Comparison of ENCODE assay signal across 23 cellular contexts in genomic region chr16:86428729-86429472, GRCh38.
DNase-seq lines count a peak whose midpoint lies in the region; ATAC-seq, FAIRE-seq and TF ChIP-seq lines count a peak whose summit lies in the region.
"Had no signal": no experiment of that assay in that cellular context is flagged by ENCODE, and none has a peak within 500 bp of the region (broad histone marks: within the 10 kb centered on the region; RNA-seq: fewer than 3 reads in every experiment).

No MANE protein-coding gene starts in this region.

- no peak overlapping the region for H4K5ac ChIP-seq in IMR-90 (ENCODE audit: low read depth, low read length)
- H4K5ac ChIP-seq in H1 (ENCODE audit: insufficient read length, low read depth, low read length) = no peak overlapping the region

- ATAC-seq in IMR-90 (ENCODE audit: low read depth) = no peak
- ATAC-seq: activated T-cell treated with anti-CD3 and anti-CD28 coated beads, Interleukin-2, amount 50 U/mL, for 4 hours; left colon; naive thymus-derived CD4-positive, alpha-beta T cell had no signal

- H2AK9ac ChIP-seq in IMR-90 (replicated peaks; ENCODE audit: low read depth, low read length, poor library complexity) = no peak overlapping the region

- CTCF ChIA-PET in IMR-90 (lab: Yijun Ruan, JAX) (no interaction called here), H1 (lab: Charles Lee; ENCODE audit: partially characterized antibody) (interaction anchor here (1.0 to 1.3 kb wide), 4 partner anchors 15 to 609 kb away, joined by 3 to 4 read pairs (median 3); no protein-coding TSS in a partner anchor)

- dilution Hi-C loops in IMR-90 (cut with HindIII; ENCODE audit: low sequenced_read_pairs, unreplicated experiment) = no loop called here

- TF ChIP-seq CTCF in IMR-90 (conservative IDR thresholded peaks at IDR 0.05; ENCODE audit: low read depth, low read length) = no peak
- no peak for TF ChIP-seq CTCF in H1 (IDR thresholded peaks at IDR 0.05; ENCODE audit: control extremely low read depth in 1 of 3, insufficient read depth in 1 of 3, low read depth in 1 of 3, low read length in 3 of 3)
- no peak for TF ChIP-seq CTCF in suprapubic skin (IDR thresholded peaks at IDR 0.05)

- no TSS peak for BruUV-seq in IMR-90 (replicated peaks; lab: Mats Ljungman, UMichigan)

- H3K36me3 ChIP-seq in IMR-90 (ENCODE audit: control insufficient read depth, insufficient read depth, low read length) (no peaks in the 10 kb centered on the region), H1 (ENCODE audit: control insufficient read depth in 2 of 4, insufficient read depth in 4 of 4, low read length in 3 of 4) (no peaks in the 10 kb centered on the region), muscle layer of colon (ENCODE audit: insufficient read depth, low read length) (no peaks in the 10 kb centered on the region), suprapubic skin (no peaks in the 10 kb centered on the region)
- H3K36me3 ChIP-seq: breast epithelium had no signal

- H2BK12ac ChIP-seq in H1 (ENCODE audit: low read depth, low read length) = no peak overlapping the region

- H2BK120ac ChIP-seq in IMR-90 (ENCODE audit: low read depth, low read length) (no peak overlapping the region), H1 (replicated peaks; ENCODE audit: low read depth, low read length) (no peak overlapping the region)

- WGBS in IMR-90 (ENCODE audit: extremely low coverage in 2 of 2, insufficient read length in 1 of 2), 2 experiments = 64% methylated on average over 8 of the region's 9 CpGs; no CpG with 5 or more reads in 1 of the 2 experiments
- WGBS in H1 (ENCODE audit: extremely low coverage in 1 of 2, insufficient coverage in 1 of 2, insufficient read length in 1 of 2, insufficient replicate concordance in 2 of 2, low coverage in 1 of 2, low lambda C conversion rate in 2 of 2, missing lambda C conversion rate in 1 of 2), 2 experiments = 92% methylated on average over 9 of the region's 9 CpGs; no CpG with 5 or more reads in 1 of the 2 experiments
- 52% methylated on average over 8 of the region's 9 CpGs for WGBS in suprapubic skin

- H3K27me3 ChIP-seq in IMR-90 (ENCODE audit: control insufficient read depth, insufficient read depth, low read length) = no peaks in the 10 kb centered on the region; the same call in 1 of the 2 replicates
- no peaks in the 10 kb centered on the region; a peak in 1 of 7 replicates for H3K27me3 ChIP-seq in H1 (replicated peaks in 1 of 4; ENCODE audit: control insufficient read depth in 3 of 4, extremely low read depth in 1 of 4, insufficient read depth in 3 of 4, low read length in 3 of 4)
- no peaks in the 10 kb centered on the region for H3K27me3 ChIP-seq in muscle layer of colon (ENCODE audit: control insufficient read depth in 1 of 2, insufficient read depth in 2 of 2, low read length in 2 of 2)
- peaks cover 48% of the 10 kb centered on the region for H3K27me3 ChIP-seq in suprapubic skin

- intact Hi-C loops in IMR-90 (cut with micrococcal nuclease) = no loop called here

- in situ Hi-C loops in IMR-90 (cut with MboI; ENCODE audit: low sequenced_read_pairs) = no loop called here

- H3K23me2 ChIP-seq in H1 (ENCODE audit: low read depth, low read length) = no peaks in the 10 kb centered on the region

- H4K20me1 ChIP-seq in IMR-90 (ENCODE audit: insufficient read depth, low read length) (no peaks in the 10 kb centered on the region), H1 (replicated peaks in 1 of 2; ENCODE audit: control insufficient read depth in 1 of 2, insufficient read depth in 2 of 2, low read length in 2 of 2) (no peaks in the 10 kb centered on the region)

- POLR2A ChIA-PET in IMR-90 (lab: Charles Lee; ENCODE audit: unreplicated experiment) (no interaction called here), H1 (lab: Charles Lee; ENCODE audit: partially characterized antibody) (no interaction called here)

- H3K79me2 ChIP-seq in H1 (ENCODE audit: control insufficient read depth in 1 of 2, insufficient read depth in 2 of 2, low read length in 2 of 2) = no peaks in the 10 kb centered on the region

- no peak overlapping the region for H4K8ac ChIP-seq in IMR-90 (ENCODE audit: low read depth in 2 of 2, low read length in 2 of 2)
- no peak overlapping the region for H4K8ac ChIP-seq in H1 (ENCODE audit: extremely low read depth, insufficient read depth, low read length)

- FAIRE-seq in H1 (lab: Jason Lieb, UNC) = no peak
- FAIRE-seq: GM19239 had no signal

- no peak overlapping the region; the same call in 1 of the 2 replicates for H2AK5ac ChIP-seq in IMR-90 (ENCODE audit: low read depth, low read length)
- no peak overlapping the region for H2AK5ac ChIP-seq in H1 (ENCODE audit: low read depth, low read length)

- TF ChIP-seq RAD21 in IMR-90 (IDR thresholded peaks at IDR 0.05; ENCODE audit: low read length) (no peak), H1 (IDR thresholded peaks at IDR 0.05 in 1 of 2, conservative IDR thresholded peaks at IDR 0.05 in 1 of 2; ENCODE audit: low read depth in 2 of 2, low read length in 2 of 2) (no peak)

- H3K4me3 ChIP-seq in IMR-90 (ENCODE audit: insufficient read depth, low read depth, low read length) = no peak overlapping the region
- no peak overlapping the region for H3K4me3 ChIP-seq in H1 (ENCODE audit: extremely low read depth in 1 of 4, insufficient read depth in 2 of 4, low read depth in 3 of 4, low read length in 4 of 4)
- H3K4me3 ChIP-seq in muscle layer of colon (ENCODE audit: low read depth in 1 of 2, low read length in 2 of 2) = no peak overlapping the region
- H3K4me3 ChIP-seq in suprapubic skin = no peak overlapping the region
- H3K4me3 ChIP-seq: breast epithelium had no signal

- no peak overlapping the region for H3K23ac ChIP-seq in IMR-90 (ENCODE audit: low read depth, low read length)
- H3K23ac ChIP-seq in H1 (ENCODE audit: insufficient read length) = no peak overlapping the region

- H3K4me1 ChIP-seq in IMR-90 (ENCODE audit: control insufficient read depth, insufficient read depth, low read length) = peaks cover 5% of the 10 kb centered on the region; the same call in 1 of the 2 replicates
- peaks cover 0 to 2% (median 1%) of the 10 kb centered on the region in 4 experiments; a peak in 1 of 7 replicates for H3K4me1 ChIP-seq in H1 (replicated peaks in 1 of 4; ENCODE audit: control insufficient read depth in 3 of 4, insufficient read depth in 4 of 4, low read length in 3 of 4)
- peaks cover 91% of the 10 kb centered on the region for H3K4me1 ChIP-seq in muscle layer of colon (ENCODE audit: insufficient read depth, low read length)
- no peaks in the 10 kb centered on the region for H3K4me1 ChIP-seq in suprapubic skin
- H3K4me1 ChIP-seq: breast epithelium had no signal

- no peak overlapping the region for H2BK20ac ChIP-seq in IMR-90 (ENCODE audit: low read depth, low read length)
- H2BK20ac ChIP-seq in H1 (ENCODE audit: low read length) = no peak overlapping the region

- peaks cover 6% of the 10 kb centered on the region; the same call in 1 of the 2 replicates for H3K9me1 ChIP-seq in IMR-90 (ENCODE audit: insufficient read depth, low read length)

- H3K4me2 ChIP-seq in IMR-90 (ENCODE audit: low read depth, low read length) = no peak overlapping the region
- H3K4me2 ChIP-seq in H1 (ENCODE audit: insufficient read depth in 1 of 2, low read depth in 2 of 2, low read length in 2 of 2) = no peak overlapping the region

- H3K18ac ChIP-seq in IMR-90 (ENCODE audit: low read depth, low read length) = no peak overlapping the region
- H3K18ac ChIP-seq in H1 (ENCODE audit: extremely low read depth, low read length) = no peak overlapping the region; the same call in 1 of the 2 replicates

- H2BK15ac ChIP-seq in IMR-90 (ENCODE audit: low read depth, low read length) (no peak overlapping the region), H1 (ENCODE audit: low read length) (no peak overlapping the region)

- H3K27ac ChIP-seq in IMR-90 (ENCODE audit: insufficient read depth, low read length) = no peak overlapping the region
- H3K27ac ChIP-seq in H1 (ENCODE audit: low read depth, low read length) = no peak overlapping the region
- H3K27ac ChIP-seq in muscle layer of colon (ENCODE audit: low read depth, low read length) = peak overlapping the region; percentile 71
- H3K27ac ChIP-seq in suprapubic skin = no peak overlapping the region
- H3K27ac ChIP-seq: breast epithelium had no signal

- DNase-seq in CMK (ENCODE audit: low read depth) = peak; percentile 2
- no peak for DNase-seq in IMR-90
- no peak for DNase-seq in H1 (ENCODE audit: low read depth in 1 of 2, low spot score in 2 of 2)
- DNase-seq in SW 1271 (lab: John Stamatoyannopoulos, UW) = no peak
- DNase-seq in suprapubic skin (ENCODE audit: low spot score in 2 of 2) = no peak
- DNase-seq in retina = no peak
- DNase-seq: activated CD4-positive, alpha-beta T cell treated with anti-CD3 and anti-CD28 coated beads for 48 hours; activated naive CD4-positive, alpha-beta T cell treated with anti-CD3 and anti-CD28 coated beads for 36 hours; activated T-cell treated with anti-CD3 and anti-CD28 coated beads, Interleukin-2, amount 50 U/mL, for 4 hours; AML-193; amygdala; CD4-positive, alpha-beta memory T cell; glutamatergic neuron; HFFc6; left colon; naive thymus-derived CD4-positive, alpha-beta T cell; stimulated activated CD4-positive, alpha-beta T cell treated with anti-CD3 and anti-CD28 coated beads, Interleukin-12 subunit alpha, Interleukin-12 subunit beta, amount 100 ng/mL, for 4 hours; stimulated activated CD4-positive, alpha-beta T cell treated with anti-CD3 and anti-CD28 coated beads, Interleukin-4, amount 100 ng/mL, for 4 hours; stimulated activated naive CD4-positive, alpha-beta T cell; T-helper 2 cell had no signal

- no peak overlapping the region for H3K14ac ChIP-seq in IMR-90 (replicated peaks; ENCODE audit: low read depth, low read length)
- no peak overlapping the region for H3K14ac ChIP-seq in H1 (ENCODE audit: insufficient read length)

- H3K79me1 ChIP-seq in IMR-90 (ENCODE audit: low read depth in 1 of 2, low read length in 2 of 2) = no peaks in the 10 kb centered on the region
- H3K79me1 ChIP-seq in H1 (ENCODE audit: low read depth, low read length) = no peaks in the 10 kb centered on the region

- TF ChIP-seq EP300 in H1 (IDR thresholded peaks at IDR 0.05; ENCODE audit: borderline replicate concordance in 1 of 2, low read depth in 2 of 2, low read length in 2 of 2) = no peak
- no peak for TF ChIP-seq EP300 in suprapubic skin (IDR thresholded peaks at IDR 0.05)

- H3K9ac ChIP-seq in IMR-90 (ENCODE audit: low read depth, low read length) (no peak overlapping the region), H1 (replicated peaks in 1 of 4; ENCODE audit: extremely low read depth in 1 of 4, low read depth in 3 of 4, low read length in 3 of 4) (no peak overlapping the region), muscle layer of colon (ENCODE audit: low read length) (peak overlapping the region; percentile 14)

- H3K9me3 ChIP-seq in IMR-90 (ENCODE audit: control insufficient read depth, insufficient read depth, low read length) (no peaks in the 10 kb centered on the region), H1 (ENCODE audit: insufficient read depth in 2 of 2, low read depth in 1 of 2, low read length in 1 of 2) (no peaks in the 10 kb centered on the region), muscle layer of colon (ENCODE audit: low read length) (no peaks in the 10 kb centered on the region), suprapubic skin (no peaks in the 10 kb centered on the region)
- H3K9me3 ChIP-seq: breast epithelium had no signal

- H3K4ac ChIP-seq in IMR-90 (ENCODE audit: low read depth, low read length) (no peak overlapping the region), H1 (replicated peaks; ENCODE audit: insufficient read length, low read depth, low read length) (no peak overlapping the region)

- no peak overlapping the region for H2BK5ac ChIP-seq in IMR-90 (ENCODE audit: low read depth, low read length, poor library complexity, severe bottlenecking)
- no peak overlapping the region for H2BK5ac ChIP-seq in H1 (ENCODE audit: low read depth, low read length)

- TF ChIP-seq POLR2A in IMR-90 (IDR thresholded peaks at IDR 0.05; ENCODE audit: low read depth, low read length) (no peak), H1 (IDR thresholded peaks at IDR 0.05; ENCODE audit: control extremely low read depth in 1 of 2, low read depth in 2 of 2, low read length in 2 of 2) (no peak), suprapubic skin (IDR thresholded peaks at IDR 0.05) (no peak)

- H2AFZ ChIP-seq in IMR-90 (replicated peaks; ENCODE audit: low read length, poor library complexity) (no peak overlapping the region), H1 (ENCODE audit: low read length) (peak overlapping the region; percentile 16; the same call in 1 of the 2 replicates)

- H3K56ac ChIP-seq in IMR-90 (ENCODE audit: extremely low read depth, insufficient read depth, low read length) (no peak overlapping the region), H1 (replicated peaks; ENCODE audit: insufficient read length, low read depth, low read length) (no peak overlapping the region)

- H4K91ac ChIP-seq in IMR-90 (ENCODE audit: insufficient read depth, low read depth, low read length) (no peak overlapping the region), H1 (replicated peaks; ENCODE audit: insufficient read length, low read length) (no peak overlapping the region)
